13 cellular contexts compared by ENCODE assay signal in the genomic region with DNA sequence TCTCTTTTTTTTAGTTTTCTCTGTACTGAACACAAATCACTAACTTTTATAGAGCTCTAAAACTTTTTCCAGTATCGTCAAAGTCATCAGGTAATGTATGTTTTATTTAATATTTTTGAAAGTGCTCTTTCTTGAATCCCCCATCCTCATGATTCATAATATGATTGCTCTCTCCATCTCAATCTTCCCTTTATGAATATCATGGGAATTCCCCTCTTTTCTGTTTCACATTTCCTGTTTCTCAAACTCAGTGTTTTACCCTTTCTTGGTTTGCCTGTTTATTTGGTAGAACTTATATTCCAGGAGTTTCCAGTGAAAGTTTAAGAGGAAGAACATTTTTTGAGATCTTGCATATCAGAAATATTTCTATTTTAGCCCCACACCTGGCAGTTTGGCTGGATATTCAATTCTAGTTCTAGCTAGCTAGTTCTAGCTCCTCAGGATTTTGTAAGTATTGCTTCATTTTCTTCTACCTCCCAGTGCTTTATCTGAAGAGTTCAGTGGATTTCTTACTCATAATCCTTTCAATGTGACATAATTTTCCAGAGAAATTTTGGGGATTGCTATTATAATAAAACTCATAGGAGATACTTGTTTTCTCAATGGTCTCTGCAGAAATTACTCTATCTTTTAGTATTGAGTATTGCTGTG. TPM values are rescaled to one million over a fixed set of nuclear protein-coding genes. Genes with fewer than 3 reads are reported as not detected.
A peak's percentile ranks its signal among the peaks of the same experiment; 100 is the strongest.
DNase-seq lines count a peak whose midpoint lies in the region; ATAC-seq and TF ChIP-seq lines count a peak whose summit lies in the region.
"Had no signal": no experiment of that assay in that cellular context is flagged by ENCODE, and none has a peak within 500 bp of the region (broad histone marks: within the 10 kb centered on the region; RNA-seq: fewer than 3 reads in every experiment).

No MANE protein-coding gene starts in this region.

- H3K27ac Mint-ChIP-seq in CD8-positive, alpha-beta T cell, result no peak overlapping the region

- H3K27me3 Mint-ChIP-seq in CD8-positive, alpha-beta T cell (ENCODE audit: low read depth), result no peaks in the 10 kb centered on the region

- no peak overlapping the region for H3K27ac ChIP-seq in CD8-positive, alpha-beta T cell (ENCODE audit: low read depth, low read length)
- H3K27ac ChIP-seq: ascending aorta, gastrocnemius medialis, HL-60, transverse colon had no signal

- TF ChIP-seq CTCF in choroid plexus epithelial cell (conservative IDR thresholded peaks at IDR 0.05; ENCODE audit: low read depth, low read length), result no peak
- no peak for TF ChIP-seq CTCF in CD8-positive, alpha-beta T cell (IDR thresholded peaks at IDR 0.05)

- no peaks in the 10 kb centered on the region for H3K36me3 Mint-ChIP-seq in CD8-positive, alpha-beta T cell

- peaks cover 3% of the 10 kb centered on the region for H3K4me1 Mint-ChIP-seq in CD8-positive, alpha-beta T cell (ENCODE audit: low read depth)

- H3K4me3 ChIP-seq in choroid plexus epithelial cell (ENCODE audit: low read depth, low read length), result no peak overlapping the region
- H3K4me3 ChIP-seq in CD8-positive, alpha-beta T cell (ENCODE audit: low read depth, low read length), result no peak overlapping the region
- H3K4me3 ChIP-seq: ascending aorta, gastrocnemius medialis, transverse colon had no signal

- CTCF ChIA-PET in CD8-positive, alpha-beta T cell (lab: Charles Lee), result no interaction called here

- ATAC-seq in GM18502 (IDR thresholded peaks at IDR 0.05; ENCODE audit: poor library complexity, unreplicated experiment) (peak; percentile 93), GM21360 (IDR thresholded peaks at IDR 0.05; ENCODE audit: unreplicated experiment) (peak; percentile 87), HG03097 (IDR thresholded peaks at IDR 0.05; ENCODE audit: low FRiP score, unreplicated experiment) (peak; percentile 78)
- no peak for ATAC-seq in CD8-positive, alpha-beta T cell
- ATAC-seq: gastrocnemius medialis had no signal

- no peaks in the 10 kb centered on the region for H3K4me1 ChIP-seq in CD8-positive, alpha-beta T cell (ENCODE audit: insufficient read depth, low read length)
- H3K4me1 ChIP-seq: ascending aorta, gastrocnemius medialis, transverse colon had no signal

- no peaks in the 10 kb centered on the region for H3K36me3 ChIP-seq in CD8-positive, alpha-beta T cell (ENCODE audit: insufficient read depth, low read length)
- H3K36me3 ChIP-seq: ascending aorta, gastrocnemius medialis, transverse colon had no signal

- H3K4me3 Mint-ChIP-seq in CD8-positive, alpha-beta T cell, result no peak overlapping the region

- H3K9me3 ChIP-seq in CD8-positive, alpha-beta T cell (ENCODE audit: low read length), result no peaks in the 10 kb centered on the region
- H3K9me3 ChIP-seq: ascending aorta, gastrocnemius medialis, transverse colon had no signal

- H3K27me3 ChIP-seq in CD8-positive, alpha-beta T cell (ENCODE audit: insufficient read depth, low read length), result no peaks in the 10 kb centered on the region
- H3K27me3 ChIP-seq: ascending aorta, gastrocnemius medialis, transverse colon had no signal

- H3K9me3 Mint-ChIP-seq in CD8-positive, alpha-beta T cell, result no peaks in the 10 kb centered on the region

- intact Hi-C loops in CD8-positive, alpha-beta T cell (cut with DNase I, micrococcal nuclease), result no loop called here

- peak; percentile 41 for DNase-seq in choroid plexus epithelial cell (ENCODE audit: low read depth)
- no peak for DNase-seq in UCSD-AML1 (lab: John Stamatoyannopoulos, UW; ENCODE audit: unreplicated experiment)
- DNase-seq in NCI-H82 treated with DMSO at 0.1 percent for 48 hours (lab: John Stamatoyannopoulos, UW; ENCODE audit: unreplicated experiment), result no peak
- no peak for DNase-seq in activated CD8-positive, alpha-beta memory T cell treated with anti-CD3 and anti-CD28 coated beads for 24 hours
- DNase-seq in CD8-positive, alpha-beta T cell, result no peak
- DNase-seq: DMS79 treated with DMSO at 0.1 percent for 48 hours, gastrocnemius medialis, transverse colon had no signal

- POLR2A ChIA-PET in CD8-positive, alpha-beta T cell (lab: Charles Lee), result no interaction called here

RNA-seq across cellular contexts. Expression of gene C6orf58, which starts 6.1 kb away (rescaled TPM):
- total RNA-seq in CD8-positive, alpha-beta T cell, result not detected
- total RNA-seq: ascending aorta, gastrocnemius medialis, transverse colon had no signal
